ENCODE assay signal across 12 cellular contexts in the genomic region with DNA sequence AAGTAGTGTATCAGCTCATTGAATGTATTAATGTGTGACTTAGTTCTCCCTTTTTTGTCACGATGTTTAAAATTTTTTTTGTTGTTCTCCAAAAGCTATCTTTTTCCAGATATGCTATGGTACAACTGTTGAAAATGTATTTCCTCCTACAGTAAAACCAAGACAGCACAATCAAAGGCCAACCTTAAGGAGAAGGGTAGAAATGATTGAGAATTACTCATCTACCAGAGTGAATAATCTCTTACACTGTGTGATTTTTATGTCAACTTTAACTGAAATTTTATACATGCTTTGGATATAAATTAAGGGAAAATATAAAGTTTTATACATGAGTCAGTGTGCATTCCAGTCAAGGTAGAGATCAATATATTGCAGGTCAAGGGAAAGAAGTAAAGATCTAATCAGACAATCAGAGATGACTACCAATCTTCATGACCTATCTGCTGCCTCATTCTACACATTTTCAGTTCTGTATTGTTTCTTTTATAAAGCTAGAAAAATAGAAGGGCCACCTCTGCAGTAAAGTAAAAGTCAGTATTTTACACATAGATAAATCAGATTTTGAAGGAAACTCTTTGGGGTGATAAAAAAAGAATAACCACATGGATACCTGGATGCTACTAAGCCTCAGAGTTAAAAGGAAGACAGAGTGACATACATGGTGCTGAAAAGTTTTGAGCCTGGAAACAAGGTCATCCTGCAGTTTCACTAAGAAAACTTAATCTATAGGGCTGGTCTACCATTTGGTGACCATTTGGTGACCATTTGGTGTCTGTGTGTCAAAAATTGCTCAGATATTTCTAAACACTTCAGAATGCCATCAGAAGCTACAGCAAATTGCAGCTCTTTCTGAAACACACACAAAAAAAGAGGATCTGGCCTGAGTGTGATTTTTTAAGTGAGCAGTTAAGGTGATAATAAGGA. TPM values are rescaled to one million over a fixed set of nuclear protein-coding genes. Genes with fewer than 3 reads are reported as not detected.
DNase-seq lines count a peak whose midpoint lies in the region; ATAC-seq, FAIRE-seq and TF ChIP-seq lines count a peak whose summit lies in the region.
"Had no signal": no experiment of that assay in that cellular context is flagged by ENCODE, and none has a peak within 500 bp of the region (broad histone marks: within the 10 kb centered on the region; RNA-seq: fewer than 3 reads in every experiment).

No MANE protein-coding gene starts in this region.

- H2AFZ ChIP-seq in IMR-90 (replicated peaks; ENCODE audit: low read length, poor library complexity): no peak overlapping the region
- H2AFZ ChIP-seq in endothelial cell of umbilical vein (ENCODE audit: low read depth, low read length): no peak overlapping the region

- intact Hi-C loops in IMR-90 (cut with micrococcal nuclease) (loop anchor here (2.0 kb wide), 1 partner anchor 55 kb away; a partner anchor contains a TSS), endothelial cell of umbilical vein (cut with micrococcal nuclease) (loop anchor here (2.0 kb wide), 1 partner anchor 55 kb away; a partner anchor contains a TSS), ovary (cut with DNase I) (loop anchor here in 1 of 4 donors (2.0 kb wide), 1 partner anchor 57 kb away; no protein-coding TSS in a partner anchor)

- TF ChIP-seq CTCF in IMR-90 (conservative IDR thresholded peaks at IDR 0.05; ENCODE audit: low read depth, low read length): no peak
- TF ChIP-seq CTCF in endothelial cell of umbilical vein (IDR thresholded peaks at IDR 0.05; ENCODE audit: extremely low read depth in 1 of 2, insufficient read depth in 1 of 2, low read depth in 1 of 2, low read length in 2 of 2): no peak
- no peak for TF ChIP-seq CTCF in ovary (IDR thresholded peaks at IDR 0.05)

- no peak overlapping the region for H2BK20ac ChIP-seq in IMR-90 (ENCODE audit: low read depth, low read length)

- H3K9me1 ChIP-seq in IMR-90 (ENCODE audit: insufficient read depth, low read length) (no peaks in the 10 kb centered on the region), endothelial cell of umbilical vein (replicated peaks; ENCODE audit: control insufficient read depth, extremely low read depth, insufficient read depth, low read length) (no peaks in the 10 kb centered on the region)

- H4K91ac ChIP-seq in IMR-90 (ENCODE audit: insufficient read depth, low read depth, low read length): no peak overlapping the region

- BruUV-seq in IMR-90 (replicated peaks; lab: Mats Ljungman, UMichigan): no TSS peak
- no TSS peak for BruUV-seq in endothelial cell of umbilical vein (replicated peaks; lab: Mats Ljungman, UMichigan)

- no peak for TF ChIP-seq RAD21 in IMR-90 (IDR thresholded peaks at IDR 0.05; ENCODE audit: low read length)

- WGBS in IMR-90 (ENCODE audit: extremely low coverage in 2 of 2, insufficient read length in 1 of 2), 2 experiments: no CpG with 5 or more reads among the region's 1 CpG
- 8 to 41% (median 18%) methylated on average over 1 of the region's 1 CpG for WGBS in ovary, 3 donors

- dilution Hi-C loops in IMR-90 (cut with HindIII; ENCODE audit: low sequenced_read_pairs, unreplicated experiment) (no loop called here), endothelial cell of umbilical vein (cut with MboI; ENCODE audit: extremely low pct_ligation_motif_present, low sequenced_read_pairs) (no loop called here)

- DNase-seq in ELR (ENCODE audit: low read depth) (peak; percentile 27), IMR-90 (no peak), endothelial cell of umbilical vein (ENCODE audit: low read depth, low spot score) (no peak), ovary (no peak), inferior parietal cortex (ENCODE audit: extremely low spot score) (no peak), medulla oblongata (ENCODE audit: extremely low spot score) (no peak), NCI-H226 (no peak)
- DNase-seq: NCI-H2029 treated with DMSO at 0.1 percent for 48 hours, posterior cingulate gyrus, T1000, upper lobe of left lung had no signal

- TF ChIP-seq POLR2A in IMR-90 (IDR thresholded peaks at IDR 0.05; ENCODE audit: low read depth, low read length) (no peak), endothelial cell of umbilical vein (IDR thresholded peaks at IDR 0.05; ENCODE audit: low read depth, low read length) (no peak), ovary (IDR thresholded peaks at IDR 0.05) (no peak)

- TF ChIP-seq EP300 in ovary (IDR thresholded peaks at IDR 0.05): no peak

- H3K23ac ChIP-seq in IMR-90 (ENCODE audit: low read depth, low read length): no peak overlapping the region

- in situ Hi-C loops in IMR-90 (cut with MboI; ENCODE audit: low sequenced_read_pairs): no loop called here

- H4K8ac ChIP-seq in IMR-90 (ENCODE audit: low read depth in 2 of 2, low read length in 2 of 2): no peak overlapping the region

- H3K27ac ChIP-seq in IMR-90 (ENCODE audit: insufficient read depth, low read length) (0 out of 2 replicates have a peak overlapping the region, but pooled peaks have one; percentile 32), endothelial cell of umbilical vein (ENCODE audit: insufficient read depth, low read depth, low read length) (no peak overlapping the region), ovary (no peak overlapping the region)

- H3K18ac ChIP-seq in IMR-90 (ENCODE audit: low read depth, low read length): peak overlapping the region; percentile 47; the same call in 1 of the 2 replicates

- H3K14ac ChIP-seq in IMR-90 (replicated peaks; ENCODE audit: low read depth, low read length): no peak overlapping the region

- H3K9me3 ChIP-seq in IMR-90 (ENCODE audit: control insufficient read depth, insufficient read depth, low read length) (peaks cover 3% of the 10 kb centered on the region; the same call in 1 of the 2 replicates), endothelial cell of umbilical vein (replicated peaks; ENCODE audit: control insufficient read depth, insufficient read depth, low read length) (no peaks in the 10 kb centered on the region), ovary (no peaks in the 10 kb centered on the region)
- H3K9me3 ChIP-seq: upper lobe of left lung had no signal

- H3K79me1 ChIP-seq in IMR-90 (ENCODE audit: low read depth in 1 of 2, low read length in 2 of 2): peaks cover 20 to 21% of the 10 kb centered on the region in 2 experiments

- H3K79me2 ChIP-seq in endothelial cell of umbilical vein (ENCODE audit: control insufficient read depth, insufficient read depth, low read length): peaks cover 29% of the 10 kb centered on the region

- H3K4me3 ChIP-seq in IMR-90 (ENCODE audit: insufficient read depth, low read depth, low read length) (peak overlapping the region; percentile 51), endothelial cell of umbilical vein (replicated peaks in 1 of 3; ENCODE audit: insufficient read depth in 1 of 3, low read depth in 1 of 3, low read length in 3 of 3) (peak overlapping the region in 2 of 3 experiments; percentile 85 to 90), ovary (peak overlapping the region; percentile 56)

- peak overlapping the region; percentile 96 for H3K4me2 ChIP-seq in IMR-90 (ENCODE audit: low read depth, low read length)
- H3K4me2 ChIP-seq in endothelial cell of umbilical vein (ENCODE audit: insufficient read depth, low read length): peak overlapping the region; percentile 100

- no peaks in the 10 kb centered on the region for H3K36me3 ChIP-seq in IMR-90 (ENCODE audit: control insufficient read depth, insufficient read depth, low read length)
- no peaks in the 10 kb centered on the region for H3K36me3 ChIP-seq in endothelial cell of umbilical vein (ENCODE audit: control insufficient read depth in 2 of 2, extremely low read depth in 1 of 2, insufficient read depth in 2 of 2, low read length in 2 of 2)
- no peaks in the 10 kb centered on the region for H3K36me3 ChIP-seq in ovary
- H3K36me3 ChIP-seq: upper lobe of left lung had no signal

- H3K9ac ChIP-seq in IMR-90 (ENCODE audit: low read depth, low read length): peak overlapping the region; percentile 75; the same call in 1 of the 2 replicates
- H3K9ac ChIP-seq in endothelial cell of umbilical vein (replicated peaks; ENCODE audit: extremely low read depth, insufficient read depth, low read length): peak overlapping the region; percentile 86

- no peaks in the 10 kb centered on the region for H3K27me3 ChIP-seq in IMR-90 (ENCODE audit: control insufficient read depth, insufficient read depth, low read length)
- no peaks in the 10 kb centered on the region for H3K27me3 ChIP-seq in endothelial cell of umbilical vein (ENCODE audit: control insufficient read depth in 2 of 2, insufficient read depth in 2 of 2, low read length in 2 of 2)
- H3K27me3 ChIP-seq in ovary: no peaks in the 10 kb centered on the region
- H3K27me3 ChIP-seq: upper lobe of left lung had no signal

- H4K20me1 ChIP-seq in IMR-90 (ENCODE audit: insufficient read depth, low read length): no peaks in the 10 kb centered on the region
- H4K20me1 ChIP-seq in endothelial cell of umbilical vein (replicated peaks; ENCODE audit: control insufficient read depth, extremely low read depth, insufficient read depth, low read length): no peaks in the 10 kb centered on the region

- no peak overlapping the region; the same call in 1 of the 2 replicates for H4K5ac ChIP-seq in IMR-90 (ENCODE audit: low read depth, low read length)

- H3K4me1 ChIP-seq in IMR-90 (ENCODE audit: control insufficient read depth, insufficient read depth, low read length): peaks cover 2% of the 10 kb centered on the region; the same call in 1 of the 2 replicates
- H3K4me1 ChIP-seq in endothelial cell of umbilical vein (ENCODE audit: control insufficient read depth, extremely low read depth, insufficient read depth, low read length): peaks cover 25% of the 10 kb centered on the region
- H3K4me1 ChIP-seq in ovary (ENCODE audit: insufficient read depth): peaks cover 10% of the 10 kb centered on the region

- H2BK15ac ChIP-seq in IMR-90 (ENCODE audit: low read depth, low read length): peak overlapping the region; percentile 48; the same call in 1 of the 3 replicates

- no peak for FAIRE-seq in endothelial cell of umbilical vein (lab: Jason Lieb, UNC)

- H3K56ac ChIP-seq in IMR-90 (ENCODE audit: extremely low read depth, insufficient read depth, low read length): no peak overlapping the region

- ATAC-seq in IMR-90 (ENCODE audit: low read depth) (peak; percentile 40; the same call in 1 of the 2 replicates), GM19324 (IDR thresholded peaks at IDR 0.05; ENCODE audit: low FRiP score, unreplicated experiment) (no peak)

- H2AK9ac ChIP-seq in IMR-90 (replicated peaks; ENCODE audit: low read depth, low read length, poor library complexity): no peak overlapping the region

- H2AK5ac ChIP-seq in IMR-90 (ENCODE audit: low read depth, low read length): no peak overlapping the region

- POLR2A ChIA-PET in IMR-90 (lab: Charles Lee; ENCODE audit: unreplicated experiment): interaction anchor here (0.6 kb wide), 1 partner anchor 857 kb away, joined by 4 read pairs; no protein-coding TSS in a partner anchor
- POLR2A ChIA-PET in endothelial cell of umbilical vein (lab: Charles Lee): no interaction called here

- H3K4ac ChIP-seq in IMR-90 (ENCODE audit: low read depth, low read length): no peak overlapping the region

- peak overlapping the region; percentile 16; the same call in 1 of the 2 replicates for H2BK120ac ChIP-seq in IMR-90 (ENCODE audit: low read depth, low read length)

- CTCF ChIA-PET in IMR-90 (lab: Yijun Ruan, JAX) (interaction anchor here (0.6 to 1.8 kb wide), 4 partner anchors 9 to 33 kb away, joined by 3 to 6 read pairs (median 4); no protein-coding TSS in a partner anchor), endothelial cell of umbilical vein (lab: Charles Lee) (interaction anchor here (0.6 to 2.2 kb wide), 7 partner anchors 13 to 516 kb away, joined by 3 to 9 read pairs (median 3); no protein-coding TSS in a partner anchor)

- H2BK5ac ChIP-seq in IMR-90 (ENCODE audit: low read depth, low read length, poor library complexity, severe bottlenecking): no peak overlapping the region

RNA-seq across cellular contexts. Expression of a gene that starts 1.6 kb away (rescaled TPM):
- total RNA-seq in IMR-90 (2012; rRNA removed): 22.0 and 25.3 TPM in 2 replicates
- 9.5 and 13.1 TPM in 2 replicates for polyA plus RNA-seq in IMR-90 (2012; rRNA removed)
- 4.8 and 5.0 TPM in 2 replicates for polyA plus RNA-seq in IMR-90 (2012; cell fraction: cytosol; rRNA removed)
- 11.9 and 44.5 TPM in 2 replicates for polyA plus RNA-seq in IMR-90 (2012; cell fraction: nucleus; rRNA removed; ENCODE audit: low replicate concordance)
- total RNA-seq in endothelial cell of umbilical vein: 9.4 and 10.5 TPM in 2 replicates
- 2.1 and 3.3 TPM in 2 replicates for polyA plus RNA-seq in endothelial cell of umbilical vein
- polyA plus RNA-seq in endothelial cell of umbilical vein (2011; cell fraction: cytosol; rRNA removed): 3.2 TPM in 2 replicates
- 16.1 and 16.9 TPM in 2 replicates for polyA plus RNA-seq in endothelial cell of umbilical vein (2011; cell fraction: nucleus; rRNA removed)
- 4.1 and 5.0 TPM in 2 replicates for polyA plus RNA-seq in endothelial cell of umbilical vein (2012)
- 13.5 and 17.1 TPM in 2 replicates for polyA minus RNA-seq in endothelial cell of umbilical vein
- 6.8 TPM for polyA minus RNA-seq in endothelial cell of umbilical vein (2011; cell fraction: cytosol; rRNA and poly(A)+ RNA removed)
- 45.1 and 54.6 TPM in 2 replicates for polyA minus RNA-seq in endothelial cell of umbilical vein (2011; cell fraction: nucleus; rRNA and poly(A)+ RNA removed)
- 10 to 100 TPM; 29.3 to 51.8 (median 43.0) TPM for total RNA-seq in ovary
- polyA plus RNA-seq in ovary: 10 to 100 TPM; 16.7 to 31.3 TPM

RNA-seq across cellular contexts. Expression of a gene that starts 55.9 kb away (rescaled TPM):
- total RNA-seq in IMR-90 (2012; rRNA removed) (12.4 and 16.4 TPM in 2 replicates), endothelial cell of umbilical vein (4.2 and 5.0 TPM in 2 replicates), ovary (1 to 10 TPM; 1.5 to 4.0 (median 2.4) TPM)
- polyA plus RNA-seq in IMR-90 (2012; rRNA removed) (3.9 and 5.6 TPM in 2 replicates), endothelial cell of umbilical vein (1.0 and 1.1 TPM in 2 replicates), ovary (1 to 10 TPM; 1.8 to 4.0 TPM)
- polyA plus RNA-seq in IMR-90 (2012; cell fraction: cytosol; rRNA removed): 1.1 and 1.7 TPM in 2 replicates
- polyA plus RNA-seq in IMR-90 (2012; cell fraction: nucleus; rRNA removed; ENCODE audit: low replicate concordance): 1.4 and 2.4 TPM in 2 replicates
- 1.3 and 1.7 TPM in 2 replicates for polyA plus RNA-seq in endothelial cell of umbilical vein (2011; cell fraction: cytosol; rRNA removed)
- 1.5 and 1.8 TPM in 2 replicates for polyA plus RNA-seq in endothelial cell of umbilical vein (2011; cell fraction: nucleus; rRNA removed)
- polyA plus RNA-seq in endothelial cell of umbilical vein (2012): 1.4 and 2.7 TPM in 2 replicates
- 1.8 and 2.1 TPM in 2 replicates for polyA minus RNA-seq in endothelial cell of umbilical vein
- polyA minus RNA-seq in endothelial cell of umbilical vein (2011; cell fraction: cytosol; rRNA and poly(A)+ RNA removed): 4.2 TPM
- 2.8 and 2.9 TPM in 2 replicates for polyA minus RNA-seq in endothelial cell of umbilical vein (2011; cell fraction: nucleus; rRNA and poly(A)+ RNA removed)
